Comparison of ENCODE assay signal across 10 cellular contexts in the genomic region with DNA sequence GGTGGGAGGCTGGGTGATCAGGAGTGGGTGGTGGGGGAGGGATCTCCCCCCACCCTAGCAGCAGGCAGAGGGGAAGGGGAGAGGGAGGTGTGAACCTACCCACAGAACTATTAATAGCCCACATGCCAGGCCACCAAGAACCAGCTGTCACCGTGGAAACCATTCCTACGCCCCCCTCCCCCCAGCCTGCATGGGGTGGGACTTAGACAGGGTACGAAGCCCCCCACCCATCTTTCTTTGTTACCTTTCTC. TPM values are rescaled to one million over a fixed set of nuclear protein-coding genes. Genes with fewer than 3 reads are reported as not detected.
DNase-seq lines count a peak whose midpoint lies in the region; ATAC-seq and TF ChIP-seq lines count a peak whose summit lies in the region.
"Had no signal": no experiment of that assay in that cellular context is flagged by ENCODE, and none has a peak within 500 bp of the region (broad histone marks: within the 10 kb centered on the region; RNA-seq: fewer than 3 reads in every experiment).

No MANE protein-coding gene starts in this region.

- H3K27ac ChIP-seq in DND-41 (ENCODE audit: low read length) (peak overlapping the region; percentile 49; the same call in 1 of the 2 replicates), Peyer's patch (peak overlapping the region; percentile 78 to 100 (median 94)), hepatocyte (peak overlapping the region; percentile 98)

- no peak for TF ChIP-seq POLR2A in Peyer's patch (IDR thresholded peaks at IDR 0.05)

- H3K4me1 ChIP-seq in DND-41 (ENCODE audit: insufficient read depth, low read length) = peaks cover 43% of the 10 kb centered on the region
- peaks cover 31 to 91% (median 56%) of the 10 kb centered on the region in 4 donors for H3K4me1 ChIP-seq in Peyer's patch
- H3K4me1 ChIP-seq in hepatocyte (ENCODE audit: insufficient read depth) = peaks cover 82% of the 10 kb centered on the region
- peaks cover 80% of the 10 kb centered on the region for H3K4me1 ChIP-seq in skeletal muscle satellite cell (ENCODE audit: control insufficient read depth, insufficient read depth, low read length)
- H3K4me1 ChIP-seq in mucosa of descending colon (ENCODE audit: low read depth) = peaks cover 85% of the 10 kb centered on the region

- no peak for ATAC-seq in DND-41 (ENCODE audit: insufficient read depth, low read depth)
- ATAC-seq in GM19328 (IDR thresholded peaks at IDR 0.05; ENCODE audit: unreplicated experiment) = no peak
- ATAC-seq in mucosa of descending colon = no peak

- no peak for DNase-seq in DND-41
- no peak for DNase-seq in Peyer's patch
- no peak for DNase-seq in hepatocyte (ENCODE audit: low spot score)
- no peak for DNase-seq in mucosa of descending colon
- no peak for DNase-seq in NCI-H2081 treated with DMSO at 0.1 percent for 48 hours (lab: John Stamatoyannopoulos, UW)
- no peak for DNase-seq in OCI-M2 (lab: John Stamatoyannopoulos, UW; ENCODE audit: unreplicated experiment)
- DNase-seq: NCI-H146 had no signal

- peaks cover 15% of the 10 kb centered on the region for H4K20me1 ChIP-seq in DND-41 (ENCODE audit: insufficient read depth, low read length)
- H4K20me1 ChIP-seq in hepatocyte (ENCODE audit: insufficient read depth, poor library complexity, severe bottlenecking) = no peaks in the 10 kb centered on the region

- no CpG with 5 or more reads among the region's 3 CpGs for WGBS in hepatocyte (ENCODE audit: low lambda C conversion rate, missing lambda C conversion rate)

- H3K9ac ChIP-seq in DND-41 (ENCODE audit: low read depth, low read length) = no peak overlapping the region
- no peak overlapping the region for H3K9ac ChIP-seq in skeletal muscle satellite cell (ENCODE audit: low read depth, low read length)

- no peaks in the 10 kb centered on the region for H3K27me3 ChIP-seq in DND-41 (ENCODE audit: insufficient read depth, low read length, poor library complexity)
- no peaks in the 10 kb centered on the region for H3K27me3 ChIP-seq in Peyer's patch
- H3K27me3 ChIP-seq in hepatocyte = no peaks in the 10 kb centered on the region
- no peaks in the 10 kb centered on the region for H3K27me3 ChIP-seq in skeletal muscle satellite cell (ENCODE audit: control insufficient read depth, insufficient read depth, low read length)

- H2AFZ ChIP-seq in DND-41 (ENCODE audit: low read depth, low read length) = no peak overlapping the region
- no peak overlapping the region for H2AFZ ChIP-seq in hepatocyte

- TF ChIP-seq CTCF in DND-41 (IDR thresholded peaks at IDR 0.05; ENCODE audit: borderline replicate concordance, extremely low read depth, low read length, poor library complexity, severe bottlenecking) = no peak
- TF ChIP-seq CTCF in Peyer's patch (IDR thresholded peaks at IDR 0.05) = no peak
- TF ChIP-seq CTCF in hepatocyte (IDR thresholded peaks at IDR 0.05; ENCODE audit: poor library complexity) = no peak
- TF ChIP-seq CTCF in mucosa of descending colon (IDR thresholded peaks at IDR 0.05) = no peak

- H3K4me3 ChIP-seq in DND-41 (ENCODE audit: low read depth in 1 of 2, low read length in 2 of 2) (no peak overlapping the region), Peyer's patch (peak overlapping the region in 2 of 4 donors; percentile 40 to 48), hepatocyte (no peak overlapping the region), skeletal muscle satellite cell (ENCODE audit: low read length) (no peak overlapping the region), mucosa of descending colon (no peak overlapping the region)

- H3K9me2 ChIP-seq in hepatocyte (replicated peaks; ENCODE audit: insufficient read depth) = no peaks in the 10 kb centered on the region

- H3K4me2 ChIP-seq in DND-41 (ENCODE audit: insufficient read depth, low read length) (no peak overlapping the region), hepatocyte (peak overlapping the region; percentile 67), skeletal muscle satellite cell (ENCODE audit: low read length) (peak overlapping the region; percentile 24)

- H3K9me3 ChIP-seq in DND-41 (ENCODE audit: insufficient read depth, low read length, severe bottlenecking) = no peaks in the 10 kb centered on the region
- H3K9me3 ChIP-seq in Peyer's patch = no peaks in the 10 kb centered on the region
- no peaks in the 10 kb centered on the region for H3K9me3 ChIP-seq in hepatocyte (ENCODE audit: low read depth)
- no peaks in the 10 kb centered on the region for H3K9me3 ChIP-seq in skeletal muscle satellite cell (replicated peaks; ENCODE audit: low read length)
- no peaks in the 10 kb centered on the region for H3K9me3 ChIP-seq in mucosa of descending colon

- intact Hi-C loops in mucosa of descending colon (cut with DNase I, micrococcal nuclease) = no loop called here

- peaks cover 44% of the 10 kb centered on the region for H3K79me2 ChIP-seq in DND-41 (ENCODE audit: insufficient read depth, low read length)
- peaks cover 72% of the 10 kb centered on the region for H3K79me2 ChIP-seq in hepatocyte

- H3K36me3 ChIP-seq in DND-41 (ENCODE audit: insufficient read depth, low read length) (peaks cover 11% of the 10 kb centered on the region), Peyer's patch (no peaks in the 10 kb centered on the region), hepatocyte (replicated peaks; ENCODE audit: insufficient read depth, low read depth) (no peaks in the 10 kb centered on the region), skeletal muscle satellite cell (ENCODE audit: insufficient read depth, low read length) (peaks cover 7% of the 10 kb centered on the region), mucosa of descending colon (ENCODE audit: low read depth) (no peaks in the 10 kb centered on the region)

RNA-seq across cellular contexts. Expression of a gene that starts 7.8 kb away (rescaled TPM):
- 10 to 100 TPM; 43.4 to 80.5 (median 68.5) TPM for total RNA-seq in Peyer's patch
- total RNA-seq in hepatocyte = 35.3 and 40.2 TPM in 2 replicates
- polyA plus RNA-seq in hepatocyte = 20.7 and 22.5 TPM in 2 replicates
- 18.8 and 22.6 TPM in 2 replicates for total RNA-seq in skeletal muscle satellite cell (2012; rRNA removed)
- 100 to 1,000 TPM in 1 of 3 donors, 10 to 100 TPM in 2; 56.8 to 114 (median 60.0) TPM for total RNA-seq in mucosa of descending colon

RNA-seq across cellular contexts. Expression of a gene that starts 16.4 kb away (rescaled TPM):
- total RNA-seq in Peyer's patch (100 to 1,000 TPM in 3 of 4 donors, 10 to 100 TPM in 1; 77.9 to 176 (median 146) TPM), hepatocyte (55.7 and 66.8 TPM in 2 replicates), mucosa of descending colon (10 to 100 TPM; 76.6 to 90.2 (median 87.4) TPM)
- polyA plus RNA-seq in hepatocyte = 69.8 and 69.9 TPM in 2 replicates
- 52.7 and 58.3 TPM in 2 replicates for total RNA-seq in skeletal muscle satellite cell (2012; rRNA removed)

RNA-seq across cellular contexts. Expression of a gene that starts 29.8 kb away (rescaled TPM):
- total RNA-seq in Peyer's patch (10 to 100 TPM; 13.2 to 38.8 (median 18.9) TPM), hepatocyte (2.3 and 3.0 TPM in 2 replicates), mucosa of descending colon (10 to 100 TPM in 2 of 3 donors, 1 to 10 TPM in 1; 9.3 to 15.0 (median 14.8) TPM)
- polyA plus RNA-seq in hepatocyte = 6.9 and 7.1 TPM in 2 replicates
- 1.8 and 2.2 TPM in 2 replicates for total RNA-seq in skeletal muscle satellite cell (2012; rRNA removed)

RNA-seq across cellular contexts. Expression of a gene that starts 51.2 kb away (rescaled TPM):
- total RNA-seq in Peyer's patch (100 to 1,000 TPM in 3 of 4 donors, 10 to 100 TPM in 1; 86.3 to 207 (median 117) TPM), hepatocyte (71.9 and 81.6 TPM in 2 replicates), mucosa of descending colon (10 to 100 TPM; 83.7 to 100.0 (median 85.3) TPM)
- 26.7 and 31.4 TPM in 2 replicates for polyA plus RNA-seq in hepatocyte
- 40.0 and 42.8 TPM in 2 replicates for total RNA-seq in skeletal muscle satellite cell (2012; rRNA removed)

RNA-seq across cellular contexts. Expression of a gene that starts 55.3 kb away (rescaled TPM):
- total RNA-seq in Peyer's patch (not detected), hepatocyte (0.12 TPM in 1 of 2 replicates, not detected in the other), mucosa of descending colon (not detected)
- polyA plus RNA-seq in hepatocyte = 0.36 TPM in 1 of 2 replicates, not detected in the other
- 6.8 and 15.1 TPM in 2 replicates for total RNA-seq in skeletal muscle satellite cell (2012; rRNA removed)
- total RNA-seq: G401 had no signal
